ENCODE assay signal across 15 cellular contexts in genomic region chr9:4904322-4905134, GRCh38.
DNase-seq lines count a peak whose midpoint lies in the region; ATAC-seq, FAIRE-seq and TF ChIP-seq lines count a peak whose summit lies in the region.
"Had no signal": no experiment of that assay in that cellular context is flagged by ENCODE, and none has a peak within 500 bp of the region (broad histone marks: within the 10 kb centered on the region; RNA-seq: fewer than 3 reads in every experiment).

No MANE protein-coding gene starts in this region.

- no peak overlapping the region for H3K18ac ChIP-seq in IMR-90 (ENCODE audit: low read depth, low read length)

- H3K27ac ChIP-seq in IMR-90 (ENCODE audit: insufficient read depth, low read length): peak overlapping the region; percentile 14; the same call in 1 of the 2 replicates
- H3K27ac ChIP-seq: esophagus squamous epithelium had no signal

- no peak overlapping the region for H2AK9ac ChIP-seq in IMR-90 (replicated peaks; ENCODE audit: low read depth, low read length, poor library complexity)

- no peak for TF ChIP-seq POLR2A in IMR-90 (IDR thresholded peaks at IDR 0.05; ENCODE audit: low read depth, low read length)

- no peak overlapping the region for H3K4me3 ChIP-seq in IMR-90 (ENCODE audit: insufficient read depth, low read depth, low read length)
- H3K4me3 ChIP-seq: esophagus squamous epithelium had no signal

- no peak overlapping the region for H2BK15ac ChIP-seq in IMR-90 (ENCODE audit: low read depth, low read length)

- no CpG with 5 or more reads among the region's 3 CpGs for WGBS in IMR-90 (ENCODE audit: extremely low coverage in 2 of 2, insufficient read length in 1 of 2), 2 experiments

- peaks cover 6% of the 10 kb centered on the region; the same call in 1 of the 2 replicates for H3K4me1 ChIP-seq in IMR-90 (ENCODE audit: control insufficient read depth, insufficient read depth, low read length)

- CTCF ChIA-PET in IMR-90 (lab: Yijun Ruan, JAX): no interaction called here

- no peak overlapping the region for H2BK5ac ChIP-seq in IMR-90 (ENCODE audit: low read depth, low read length, poor library complexity, severe bottlenecking)

- H3K56ac ChIP-seq in IMR-90 (ENCODE audit: extremely low read depth, insufficient read depth, low read length): no peak overlapping the region; the same call in 1 of the 2 replicates

- H3K4ac ChIP-seq in IMR-90 (ENCODE audit: low read depth, low read length): no peak overlapping the region

- no peak overlapping the region for H2BK20ac ChIP-seq in IMR-90 (ENCODE audit: low read depth, low read length)

- intact Hi-C loops in IMR-90 (cut with micrococcal nuclease): loop anchor here (5.0 kb wide), 1 partner anchor 78 kb away; no protein-coding TSS in a partner anchor

- no peak overlapping the region for H4K91ac ChIP-seq in IMR-90 (ENCODE audit: insufficient read depth, low read depth, low read length)

- no peaks in the 10 kb centered on the region for H3K79me1 ChIP-seq in IMR-90 (ENCODE audit: low read depth in 1 of 2, low read length in 2 of 2)

- no peak overlapping the region for H3K23ac ChIP-seq in IMR-90 (ENCODE audit: low read depth, low read length)

- peak overlapping the region; percentile 43; the same call in 1 of the 2 replicates for H2AK5ac ChIP-seq in IMR-90 (ENCODE audit: low read depth, low read length)

- no peaks in the 10 kb centered on the region for H3K27me3 ChIP-seq in IMR-90 (ENCODE audit: control insufficient read depth, insufficient read depth, low read length)
- H3K27me3 ChIP-seq: esophagus squamous epithelium, neutrophil had no signal

- ATAC-seq in IMR-90 (ENCODE audit: low read depth) (peak; percentile 74), SK-N-SH treated with all-trans-retinoic acid at 6 μM for 48 hours (no peak)
- ATAC-seq: Panc1 had no signal

- H3K36me3 ChIP-seq in IMR-90 (ENCODE audit: control insufficient read depth, insufficient read depth, low read length): no peaks in the 10 kb centered on the region
- H3K36me3 ChIP-seq: esophagus squamous epithelium, neutrophil had no signal

- TF ChIP-seq CTCF in AG09319 (IDR thresholded peaks at IDR 0.05; ENCODE audit: low read depth, low read length): no peak
- no peak for TF ChIP-seq CTCF in IMR-90 (conservative IDR thresholded peaks at IDR 0.05; ENCODE audit: low read depth, low read length)

- no peak overlapping the region for H4K5ac ChIP-seq in IMR-90 (ENCODE audit: low read depth, low read length)

- POLR2A ChIA-PET in IMR-90 (lab: Charles Lee; ENCODE audit: unreplicated experiment): no interaction called here

- BruUV-seq in IMR-90 (replicated peaks; lab: Mats Ljungman, UMichigan): no TSS peak

- H3K4me2 ChIP-seq in IMR-90 (ENCODE audit: low read depth, low read length): peak overlapping the region; percentile 31

- no peaks in the 10 kb centered on the region for H3K9me3 ChIP-seq in IMR-90 (ENCODE audit: control insufficient read depth, insufficient read depth, low read length)
- H3K9me3 ChIP-seq: esophagus squamous epithelium, neutrophil had no signal

- no peak for TF ChIP-seq RAD21 in IMR-90 (IDR thresholded peaks at IDR 0.05; ENCODE audit: low read length)

- no peak overlapping the region for H3K9ac ChIP-seq in IMR-90 (ENCODE audit: low read depth, low read length)

- H3K9me1 ChIP-seq in IMR-90 (ENCODE audit: insufficient read depth, low read length): peaks cover 4% of the 10 kb centered on the region; the same call in 1 of the 2 replicates

- peak; percentile 34 for DNase-seq in AG09319 (ENCODE audit: extremely low read depth, low read depth)
- DNase-seq in IMR-90: peak; percentile 74
- DNase-seq in iris pigment epithelial cell (ENCODE audit: low read depth): peak; percentile 78
- DNase-seq in stimulated activated CD8-positive, alpha-beta memory T cell treated with anti-CD3 and anti-CD28 coated beads, Interleukin-4, amount 100 ng/mL, for 48 hours: no peak
- no peak for DNase-seq in ecto neural progenitor cell (ENCODE audit: low spot score)
- DNase-seq in stimulated activated naive CD4-positive, alpha-beta T cell (lab: John Stamatoyannopoulos, UW): no peak
- no peak for DNase-seq in frontal cortex (ENCODE audit: low spot score in 2 of 2)
- DNase-seq: activated T-cell treated with anti-CD3 and anti-CD28 coated beads for 4 hours; anterior cingulate cortex; esophagus squamous epithelium; stimulated activated CD4-positive, alpha-beta T cell treated with anti-CD3 and anti-CD28 coated beads, Interleukin-4, amount 100 ng/mL, for 1 hour had no signal

- in situ Hi-C loops in IMR-90 (cut with MboI; ENCODE audit: low sequenced_read_pairs): no loop called here

- H4K20me1 ChIP-seq in IMR-90 (ENCODE audit: insufficient read depth, low read length): peaks cover 3% of the 10 kb centered on the region; the same call in 1 of the 2 replicates

- no peak overlapping the region for H4K8ac ChIP-seq in IMR-90 (ENCODE audit: low read depth in 2 of 2, low read length in 2 of 2)

- FAIRE-seq in frontal cortex (lab: Jason Lieb, UNC): no peak
- FAIRE-seq: GM12892 had no signal

- dilution Hi-C loops in IMR-90 (cut with HindIII; ENCODE audit: low sequenced_read_pairs, unreplicated experiment): no loop called here

- no peak overlapping the region for H3K14ac ChIP-seq in IMR-90 (replicated peaks; ENCODE audit: low read depth, low read length)

- no peak overlapping the region for H2BK120ac ChIP-seq in IMR-90 (ENCODE audit: low read depth, low read length)

- H2AFZ ChIP-seq in IMR-90 (replicated peaks; ENCODE audit: low read length, poor library complexity): no peak overlapping the region

TF ChIP-seq in IMR-90, 13 proteins besides CTCF, POLR2A, EP300 and RAD21:
- TF ChIP-seq BHLHE40 (IDR thresholded peaks at IDR 0.05; ENCODE audit: low read depth, low read length) (no peak), USF2 (IDR thresholded peaks at IDR 0.05; ENCODE audit: low read depth, low read length) (no peak), MAZ (IDR thresholded peaks at IDR 0.05; ENCODE audit: borderline replicate concordance, low read depth, low read length) (no peak), MAFK (IDR thresholded peaks at IDR 0.05; ENCODE audit: low read depth, low read length) (no peak), FOS (IDR thresholded peaks at IDR 0.05; ENCODE audit: low read depth, low read length) (no peak), RFX5 (IDR thresholded peaks at IDR 0.05; ENCODE audit: low read depth, low read length) (no peak), SMC3 (IDR thresholded peaks at IDR 0.05; ENCODE audit: low read depth, low read length) (no peak), CEBPB (IDR thresholded peaks at IDR 0.05; ENCODE audit: low read depth, low read length) (peak; percentile 83), NFE2L2 (IDR thresholded peaks at IDR 0.05; ENCODE audit: low read depth, low read length) (no peak)

TF ChIP-seq in SK-N-SH treated with all-trans-retinoic acid at 6 μM for 48 hours, 23 proteins besides CTCF, POLR2A, EP300 and RAD21:
- TF ChIP-seq ISL1 (CRISPR knock-in tag; IDR thresholded peaks at IDR 0.05): 0 out of 2 replicates have a peak, but pooled peaks have one; percentile 30
- no peak for TF ChIP-seq ZNF70 (CRISPR knock-in tag; IDR thresholded peaks at IDR 0.05)

Comparison
In these comparisons a context has a peak if more than half of its experiments do, and no peak if none do; other contexts are left out.
1. DNase-seq: peak in AG09319 (single experiment), IMR-90 (single experiment) and iris pigment epithelial cell (single experiment); none in stimulated activated CD8-positive, alpha-beta memory T cell treated with anti-CD3 and anti-CD28 coated beads, Interleukin-4, amount 100 ng/mL, for 48 hours (single experiment), ecto neural progenitor cell (single experiment), stimulated activated naive CD4-positive, alpha-beta T cell (0 of 6) and frontal cortex (0 of 2).